In genomic region chr3:71579934-71580318, GRCh38 we compare ENCODE assay signal across 1 cellular context.
TF ChIP-seq lines count a peak whose summit lies in the region.

No MANE protein-coding gene starts in this region.

TF ChIP-seq in HepG2, 621 proteins besides CTCF, POLR2A, EP300 and RAD21 (continued from another document and continues in another):
- TF ChIP-seq RFXAP (CRISPR knock-in tag; IDR thresholded peaks at IDR 0.05; ENCODE audit: borderline replicate concordance) (no peak), NPAS2 (CRISPR knock-in tag; IDR thresholded peaks at IDR 0.05; ENCODE audit: borderline replicate concordance) (no peak), ZNF777 (CRISPR knock-in tag; IDR thresholded peaks at IDR 0.05) (no peak), HES4 (CRISPR knock-in tag; IDR thresholded peaks at IDR 0.05; ENCODE audit: borderline replicate concordance) (no peak), ATF7 (IDR thresholded peaks at IDR 0.05) (no peak), ATF7 (CRISPR knock-in tag; IDR thresholded peaks at IDR 0.05) (no peak), REPIN1 (CRISPR knock-in tag; IDR thresholded peaks at IDR 0.05; ENCODE audit: borderline replicate concordance, low read depth) (peak; percentile 61; the same call in 1 of the 2 replicates), ZC3H4 (CRISPR knock-in tag; IDR thresholded peaks at IDR 0.05; ENCODE audit: borderline replicate concordance) (no peak), ZNF225 (CRISPR knock-in tag; IDR thresholded peaks at IDR 0.05) (no peak), CBX5 (CRISPR knock-in tag; IDR thresholded peaks at IDR 0.05; ENCODE audit: borderline replicate concordance) (no peak), ZKSCAN5 (CRISPR knock-in tag; IDR thresholded peaks at IDR 0.05) (no peak), SIX1 (CRISPR knock-in tag; IDR thresholded peaks at IDR 0.05; ENCODE audit: borderline replicate concordance) (no peak), SP5 (CRISPR knock-in tag; IDR thresholded peaks at IDR 0.05; ENCODE audit: borderline replicate concordance, low read depth) (no peak), ASH2L (IDR thresholded peaks at IDR 0.05; ENCODE audit: insufficient read length, low read depth, low read length) (peak; percentile 77), FLYWCH1 (CRISPR knock-in tag; IDR thresholded peaks at IDR 0.05) (no peak), ZNF784 (CRISPR knock-in tag; IDR thresholded peaks at IDR 0.05; ENCODE audit: borderline replicate concordance) (no peak), ZNF530 (CRISPR knock-in tag; IDR thresholded peaks at IDR 0.05; ENCODE audit: low read depth) (no peak), PHB2 (IDR thresholded peaks at IDR 0.05; ENCODE audit: partially characterized antibody) (no peak), ARID3A (IDR thresholded peaks at IDR 0.05; ENCODE audit: low read depth, low read length) (peak; percentile 87), BRD4 (CRISPR knock-in tag; IDR thresholded peaks at IDR 0.05) (no peak), FOXO1 (CRISPR knock-in tag; IDR thresholded peaks at IDR 0.05) (0 out of 2 replicates have a peak, but pooled peaks have one; percentile 54), NONO (IDR thresholded peaks at IDR 0.05) (no peak), NONO (CRISPR knock-in tag; conservative IDR thresholded peaks at IDR 0.05) (0 out of 2 replicates have a peak, but pooled peaks have one; percentile 24), ZNF772 (CRISPR knock-in tag; IDR thresholded peaks at IDR 0.05) (0 out of 2 replicates have a peak, but pooled peaks have one; percentile 53), ZBTB21 (CRISPR knock-in tag; IDR thresholded peaks at IDR 0.05) (no peak), ZHX1 (CRISPR knock-in tag; IDR thresholded peaks at IDR 0.05; ENCODE audit: low read depth) (no peak), KMT2B (CRISPR knock-in tag; IDR thresholded peaks at IDR 0.05) (no peak), EED (CRISPR knock-in tag; IDR thresholded peaks at IDR 0.05) (no peak), NFKBIZ (CRISPR knock-in tag; IDR thresholded peaks at IDR 0.05) (no peak), ZBTB4 (CRISPR knock-in tag; IDR thresholded peaks at IDR 0.05; ENCODE audit: borderline replicate concordance) (no peak), ZMAT3 (CRISPR knock-in tag; conservative IDR thresholded peaks at IDR 0.05) (no peak), TEF (CRISPR knock-in tag; IDR thresholded peaks at IDR 0.05) (no peak), RBFOX2 (IDR thresholded peaks at IDR 0.05; ENCODE audit: low read depth, low read length) (no peak), ZSCAN30 (CRISPR knock-in tag; IDR thresholded peaks at IDR 0.05) (no peak)
- TF ChIP-seq, protein P1, sequence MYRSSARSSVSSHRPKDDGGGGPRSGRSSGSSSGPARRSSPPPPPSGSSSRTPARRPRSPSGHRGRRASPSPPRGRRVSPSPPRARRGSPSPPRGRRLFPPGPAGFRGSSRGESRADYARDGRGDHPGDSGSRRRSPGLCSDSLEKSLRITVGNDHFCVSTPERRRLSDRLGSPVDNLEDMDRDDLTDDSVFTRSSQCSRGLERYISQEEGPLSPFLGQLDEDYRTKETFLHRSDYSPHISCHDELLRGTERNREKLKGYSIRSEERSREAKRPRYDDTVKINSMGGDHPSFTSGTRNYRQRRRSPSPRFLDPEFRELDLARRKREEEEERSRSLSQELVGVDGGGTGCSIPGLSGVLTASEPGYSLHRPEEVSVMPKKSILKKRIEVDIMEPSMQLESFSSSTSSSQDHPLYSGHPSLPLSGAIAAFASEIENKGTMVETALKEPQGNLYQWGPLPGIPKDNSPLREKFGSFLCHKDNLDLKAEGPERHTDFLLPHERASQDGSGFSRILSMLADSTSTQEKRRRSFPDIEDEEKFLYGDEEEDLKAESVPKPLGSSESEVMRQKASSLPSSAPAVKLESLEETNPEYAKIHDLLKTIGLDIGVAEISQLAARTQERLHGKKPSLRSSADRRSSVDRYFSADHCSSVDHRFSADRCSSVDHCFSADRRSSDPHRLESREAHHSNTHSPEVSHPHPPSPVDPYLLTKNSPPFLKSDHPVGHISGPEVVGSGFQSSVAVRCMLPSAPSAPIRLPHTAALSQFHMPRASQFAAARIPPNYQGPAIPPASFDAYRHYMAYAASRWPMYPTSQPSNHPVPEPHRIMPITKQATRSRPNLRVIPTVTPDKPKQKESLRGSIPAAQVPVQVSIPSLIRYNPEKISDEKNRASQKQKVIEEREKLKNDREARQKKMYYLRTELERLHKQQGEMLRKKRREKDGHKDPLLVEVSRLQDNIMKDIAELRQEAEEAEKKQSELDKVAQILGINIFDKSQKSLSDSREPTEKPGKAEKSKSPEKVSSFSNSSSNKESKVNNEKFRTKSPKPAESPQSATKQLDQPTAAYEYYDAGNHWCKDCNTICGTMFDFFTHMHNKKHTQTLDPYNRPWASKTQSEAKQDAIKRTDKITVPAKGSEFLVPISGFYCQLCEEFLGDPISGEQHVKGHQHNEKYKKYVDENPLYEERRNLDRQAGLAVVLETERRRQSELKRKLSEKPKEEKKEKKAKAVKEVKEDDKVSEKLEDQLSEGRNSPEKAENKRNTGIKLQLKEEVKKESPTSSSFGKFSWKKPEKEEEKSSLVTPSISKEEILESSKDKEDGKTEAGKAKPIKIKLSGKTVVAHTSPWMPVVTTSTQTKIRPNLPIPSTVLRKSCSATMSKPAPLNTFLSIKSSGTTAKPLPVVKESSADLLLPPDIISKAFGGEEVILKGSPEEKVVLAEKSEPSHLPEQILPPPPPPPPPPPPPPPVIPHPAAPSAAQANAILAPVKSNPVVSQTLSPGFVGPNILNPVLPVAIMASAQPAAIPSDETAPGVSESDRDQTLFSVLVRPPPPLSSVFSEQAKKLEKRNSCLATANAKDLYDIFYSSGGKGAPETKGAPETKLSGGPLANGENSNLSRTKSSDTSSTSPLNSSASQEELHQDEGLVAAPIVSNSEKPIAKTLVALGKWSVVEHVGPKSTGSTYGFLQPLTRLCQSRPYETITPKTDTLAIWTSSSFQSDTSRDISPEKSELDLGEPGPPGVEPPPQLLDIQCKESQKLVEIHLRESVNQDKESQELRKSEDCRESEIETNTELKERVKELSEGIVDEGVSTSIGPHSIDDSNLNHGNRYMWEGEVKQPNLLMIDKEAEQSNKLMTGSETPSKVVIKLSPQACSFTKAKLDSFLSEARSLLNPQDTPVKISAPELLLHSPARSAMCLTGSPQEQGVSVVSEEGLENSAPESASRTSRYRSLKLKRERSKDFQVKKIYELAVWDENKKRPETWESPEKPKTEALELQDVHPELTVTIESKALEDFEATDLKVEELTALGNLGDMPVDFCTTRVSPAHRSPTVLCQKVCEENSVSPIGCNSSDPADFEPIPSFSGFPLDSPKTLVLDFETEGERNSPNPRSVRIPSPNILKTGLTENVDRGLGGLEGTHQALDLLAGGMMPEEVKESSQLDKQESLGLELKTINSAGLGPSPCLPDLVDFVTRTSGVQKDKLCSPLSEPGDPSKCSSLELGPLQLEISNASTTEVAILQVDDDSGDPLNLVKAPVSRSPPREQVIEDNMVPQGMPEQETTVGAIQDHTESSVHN (CRISPR knock-in tag; IDR thresholded peaks at IDR 0.05): no peak
- TF ChIP-seq, protein P2, sequence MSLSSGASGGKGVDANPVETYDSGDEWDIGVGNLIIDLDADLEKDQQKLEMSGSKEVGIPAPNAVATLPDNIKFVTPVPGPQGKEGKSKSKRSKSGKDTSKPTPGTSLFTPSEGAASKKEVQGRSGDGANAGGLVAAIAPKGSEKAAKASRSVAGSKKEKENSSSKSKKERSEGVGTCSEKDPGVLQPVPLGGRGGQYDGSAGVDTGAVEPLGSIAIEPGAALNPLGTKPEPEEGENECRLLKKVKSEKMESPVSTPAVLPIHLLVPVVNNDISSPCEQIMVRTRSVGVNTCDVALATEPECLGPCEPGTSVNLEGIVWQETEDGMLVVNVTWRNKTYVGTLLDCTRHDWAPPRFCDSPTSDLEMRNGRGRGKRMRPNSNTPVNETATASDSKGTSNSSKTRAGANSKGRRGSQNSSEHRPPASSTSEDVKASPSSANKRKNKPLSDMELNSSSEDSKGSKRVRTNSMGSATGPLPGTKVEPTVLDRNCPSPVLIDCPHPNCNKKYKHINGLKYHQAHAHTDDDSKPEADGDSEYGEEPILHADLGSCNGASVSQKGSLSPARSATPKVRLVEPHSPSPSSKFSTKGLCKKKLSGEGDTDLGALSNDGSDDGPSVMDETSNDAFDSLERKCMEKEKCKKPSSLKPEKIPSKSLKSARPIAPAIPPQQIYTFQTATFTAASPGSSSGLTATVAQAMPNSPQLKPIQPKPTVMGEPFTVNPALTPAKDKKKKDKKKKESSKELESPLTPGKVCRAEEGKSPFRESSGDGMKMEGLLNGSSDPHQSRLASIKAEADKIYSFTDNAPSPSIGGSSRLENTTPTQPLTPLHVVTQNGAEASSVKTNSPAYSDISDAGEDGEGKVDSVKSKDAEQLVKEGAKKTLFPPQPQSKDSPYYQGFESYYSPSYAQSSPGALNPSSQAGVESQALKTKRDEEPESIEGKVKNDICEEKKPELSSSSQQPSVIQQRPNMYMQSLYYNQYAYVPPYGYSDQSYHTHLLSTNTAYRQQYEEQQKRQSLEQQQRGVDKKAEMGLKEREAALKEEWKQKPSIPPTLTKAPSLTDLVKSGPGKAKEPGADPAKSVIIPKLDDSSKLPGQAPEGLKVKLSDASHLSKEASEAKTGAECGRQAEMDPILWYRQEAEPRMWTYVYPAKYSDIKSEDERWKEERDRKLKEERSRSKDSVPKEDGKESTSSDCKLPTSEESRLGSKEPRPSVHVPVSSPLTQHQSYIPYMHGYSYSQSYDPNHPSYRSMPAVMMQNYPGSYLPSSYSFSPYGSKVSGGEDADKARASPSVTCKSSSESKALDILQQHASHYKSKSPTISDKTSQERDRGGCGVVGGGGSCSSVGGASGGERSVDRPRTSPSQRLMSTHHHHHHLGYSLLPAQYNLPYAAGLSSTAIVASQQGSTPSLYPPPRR (CRISPR knock-in tag; IDR thresholded peaks at IDR 0.05; ENCODE audit: borderline replicate concordance): peak; percentile 53; the same call in 1 of the 2 replicates
